In the genomic region with DNA sequence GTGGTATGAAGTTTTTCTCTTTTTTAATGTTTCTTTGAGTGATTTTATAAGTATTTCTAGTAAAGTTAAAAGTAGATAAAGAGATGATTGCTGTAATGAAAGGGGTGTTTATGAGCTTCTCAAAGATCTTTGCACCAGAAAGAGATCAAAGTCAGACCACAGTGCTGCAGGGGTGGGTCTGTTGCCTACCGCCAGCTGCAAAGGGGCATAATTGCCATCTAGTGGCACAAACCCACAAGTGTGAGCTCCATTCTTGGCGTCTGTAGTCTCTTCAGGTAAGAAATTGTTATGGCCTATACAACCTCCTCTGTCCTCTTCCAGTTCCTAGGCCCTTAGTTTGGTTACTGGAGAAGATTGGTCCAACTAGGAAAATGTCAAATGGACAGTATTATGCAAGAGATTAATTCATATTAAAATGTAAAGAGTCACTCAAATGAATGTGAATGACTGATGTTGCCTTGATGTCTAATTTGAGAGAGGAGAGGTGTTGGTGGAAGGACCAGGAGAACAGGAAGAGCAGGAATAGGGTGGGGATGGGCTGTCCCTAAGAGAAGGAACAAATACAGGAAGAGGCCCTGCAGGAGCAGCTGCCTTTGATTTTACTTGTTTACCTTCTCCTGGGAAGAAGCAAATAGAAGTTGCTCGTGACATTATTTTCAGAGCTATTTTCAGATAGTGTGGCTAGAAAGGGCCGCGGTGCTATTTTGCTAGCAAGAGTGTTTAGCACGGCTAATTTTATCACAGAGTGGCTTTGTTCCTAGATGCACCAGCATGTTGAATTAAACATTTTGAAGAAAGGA, we compare ENCODE assay signal across 9 cellular contexts. TPM values are rescaled to one million over a fixed set of nuclear protein-coding genes. Genes with fewer than 3 reads are reported as not detected.
DNase-seq lines count a peak whose midpoint lies in the region; ATAC-seq and TF ChIP-seq lines count a peak whose summit lies in the region.
"Had no signal": no experiment of that assay in that cellular context is flagged by ENCODE, and none has a peak within 500 bp of the region (broad histone marks: within the 10 kb centered on the region; RNA-seq: fewer than 3 reads in every experiment).

No MANE protein-coding gene starts in this region.

- TF ChIP-seq POLR2A in right lobe of liver (IDR thresholded peaks at IDR 0.05), result no peak

- 53% methylated on average over 6 of the region's 6 CpGs for WGBS in right lobe of liver (ENCODE audit: insufficient coverage, low coverage, low lambda C conversion rate, missing lambda C conversion rate)

- H3K27me3 ChIP-seq in right lobe of liver, result no peaks in the 10 kb centered on the region
- H3K27me3 ChIP-seq in ascending aorta, result no peaks in the 10 kb centered on the region

- peak; percentile 27 to 49 for ATAC-seq in activated T-cell treated with anti-CD3 and anti-CD28 coated beads, Interleukin-2, amount 50 U/mL, for 72 hours (replicated peaks in 1 of 2)
- peak; percentile 65 to 80 (median 77) for ATAC-seq in right lobe of liver
- ATAC-seq in GM19467 (IDR thresholded peaks at IDR 0.05; ENCODE audit: unreplicated experiment), result no peak

- intact Hi-C loops in right lobe of liver (cut with DNase I) (no loop called here), ascending aorta (cut with DNase I) (no loop called here)

- H3K4me3 ChIP-seq in right lobe of liver, result no peak overlapping the region
- H3K4me3 ChIP-seq in ascending aorta, result no peak overlapping the region

- H3K27ac Mint-ChIP-seq in activated T-cell treated with anti-CD3 and anti-CD28 coated beads, Interleukin-2, amount 50 U/mL, for 72 hours, result no peak overlapping the region
- peak overlapping the region; percentile 65 for H3K27ac Mint-ChIP-seq in type B pancreatic cell
- H3K27ac Mint-ChIP-seq: T-helper 1 cell treated with Interleukin-12 subunit alpha and Interleukin-12 subunit beta and Interleukin-4 antibody, amounts not matched to agents 30 μg/mL and 1 μg/mL, for 36 hours had no signal

- H3K27me3 Mint-ChIP-seq in activated T-cell treated with anti-CD3 and anti-CD28 coated beads, Interleukin-2, amount 50 U/mL, for 72 hours (ENCODE audit: low read depth), result no peaks in the 10 kb centered on the region
- no peaks in the 10 kb centered on the region for H3K27me3 Mint-ChIP-seq in type B pancreatic cell

- no peaks in the 10 kb centered on the region for H3K36me3 Mint-ChIP-seq in activated T-cell treated with anti-CD3 and anti-CD28 coated beads, Interleukin-2, amount 50 U/mL, for 72 hours (ENCODE audit: insufficient read depth in 2 of 2)
- no peaks in the 10 kb centered on the region for H3K36me3 Mint-ChIP-seq in type B pancreatic cell

- no peaks in the 10 kb centered on the region for H3K4me1 ChIP-seq in right lobe of liver
- H3K4me1 ChIP-seq in ascending aorta, result no peaks in the 10 kb centered on the region

- no peaks in the 10 kb centered on the region for H3K36me3 ChIP-seq in right lobe of liver
- no peaks in the 10 kb centered on the region for H3K36me3 ChIP-seq in ascending aorta

- no peak overlapping the region for H3K27ac ChIP-seq in right lobe of liver
- H3K27ac ChIP-seq in ascending aorta, result no peak overlapping the region

- no peaks in the 10 kb centered on the region for H3K9me3 Mint-ChIP-seq in activated T-cell treated with anti-CD3 and anti-CD28 coated beads, Interleukin-2, amount 50 U/mL, for 72 hours
- H3K9me3 Mint-ChIP-seq in type B pancreatic cell, result peaks cover 6% of the 10 kb centered on the region
- H3K9me3 Mint-ChIP-seq: T-helper 1 cell treated with Interleukin-12 subunit alpha and Interleukin-12 subunit beta and Interleukin-4 antibody, amounts not matched to agents 30 μg/mL and 1 μg/mL, for 36 hours had no signal

- peak; percentile 57 for DNase-seq in SIG-M5 treated with dmso at 0.1 percent for 504 hours (lab: John Stamatoyannopoulos, UW; ENCODE audit: unreplicated experiment)
- DNase-seq in SIG-M5 (lab: John Stamatoyannopoulos, UW), result no peak
- DNase-seq in NCI-H2081 treated with DMSO at 0.1 percent for 48 hours (lab: John Stamatoyannopoulos, UW), result peak; percentile 90
- peak; percentile 40 to 46 for DNase-seq in activated T-cell treated with anti-CD3 and anti-CD28 coated beads, Interleukin-2, amount 50 U/mL, for 72 hours
- DNase-seq in right lobe of liver, result no peak
- no peak for DNase-seq in type B pancreatic cell (ENCODE audit: extremely low spot score, unreplicated experiment)
- DNase-seq in ascending aorta (ENCODE audit: low spot score in 2 of 2), result no peak

- H3K4me3 Mint-ChIP-seq in activated T-cell treated with anti-CD3 and anti-CD28 coated beads, Interleukin-2, amount 50 U/mL, for 72 hours, result no peak overlapping the region
- peak overlapping the region; percentile 34 for H3K4me3 Mint-ChIP-seq in type B pancreatic cell
- H3K4me3 Mint-ChIP-seq: T-helper 1 cell treated with Interleukin-12 subunit alpha and Interleukin-12 subunit beta and Interleukin-4 antibody, amounts not matched to agents 30 μg/mL and 1 μg/mL, for 36 hours had no signal

- H3K4me1 Mint-ChIP-seq in activated T-cell treated with anti-CD3 and anti-CD28 coated beads, Interleukin-2, amount 50 U/mL, for 72 hours (ENCODE audit: low read depth), result peaks cover 39% of the 10 kb centered on the region
- peaks cover 19% of the 10 kb centered on the region for H3K4me1 Mint-ChIP-seq in type B pancreatic cell (ENCODE audit: unreplicated experiment)

- TF ChIP-seq CTCF in right lobe of liver (IDR thresholded peaks at IDR 0.05), result peak; percentile 28 to 40 (median 36)
- TF ChIP-seq CTCF in type B pancreatic cell (conservative IDR thresholded peaks at IDR 0.05), result no peak
- no peak for TF ChIP-seq CTCF in ascending aorta (IDR thresholded peaks at IDR 0.05)

- H3K9me3 ChIP-seq in right lobe of liver (no peaks in the 10 kb centered on the region), ascending aorta (no peaks in the 10 kb centered on the region)

RNA-seq across cellular contexts. Expression of a gene that starts 53.0 kb away (rescaled TPM):
- 10 to 100 TPM; 35.4 to 37.5 TPM for total RNA-seq in activated T-cell treated with anti-CD3 and anti-CD28 coated beads, Interleukin-2, amount 50 U/mL, for 72 hours
- total RNA-seq in right lobe of liver, result 10 to 100 TPM; 14.4 to 19.4 (median 18.4) TPM
- 60.5 and 62.9 TPM in 2 replicates for total RNA-seq in type B pancreatic cell (ENCODE audit: low replicate concordance)
- 11.8 TPM for total RNA-seq in ascending aorta

Comparison
In these comparisons a context has a peak if more than half of its experiments do, and no peak if none do; other contexts are left out.
1. DNase-seq: peak in SIG-M5 treated with dmso at 0.1 percent for 504 hours (single experiment), NCI-H2081 treated with DMSO at 0.1 percent for 48 hours (single experiment) and activated T-cell treated with anti-CD3 and anti-CD28 coated beads, Interleukin-2, amount 50 U/mL, for 72 hours (2 of 2); none in SIG-M5 (single experiment), right lobe of liver (0 of 3), type B pancreatic cell (single experiment) and ascending aorta (0 of 2).
2. CTCF ChIP-seq: peak in right lobe of liver (4 of 4); none in type B pancreatic cell (single experiment) and ascending aorta (0 of 3).